Comparison of ENCODE assay signal across 17 cellular contexts in the genomic region with DNA sequence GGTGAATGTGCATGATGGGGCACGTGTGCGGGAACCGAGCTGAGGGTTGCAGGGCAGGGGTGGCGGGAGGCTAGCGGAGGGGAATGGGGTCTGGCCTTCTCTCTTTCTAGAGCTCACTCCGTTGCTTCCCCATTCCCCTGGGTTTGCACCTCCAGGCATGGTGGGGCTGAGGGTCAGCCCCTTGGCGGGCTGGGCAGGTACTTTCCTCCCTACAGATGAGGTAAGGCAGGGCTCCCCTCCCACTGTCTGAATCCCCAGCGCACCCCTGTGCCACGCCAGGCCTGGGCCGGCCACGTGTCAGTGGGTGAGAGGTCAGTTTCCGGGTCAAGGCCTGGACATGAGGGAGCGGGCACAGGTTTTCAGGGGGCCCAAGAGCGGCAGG. TPM values are rescaled to one million over a fixed set of nuclear protein-coding genes. Genes with fewer than 3 reads are reported as not detected.
A peak's percentile ranks its signal among the peaks of the same experiment; 100 is the strongest.
DNase-seq lines count a peak whose midpoint lies in the region; ATAC-seq, FAIRE-seq and TF ChIP-seq lines count a peak whose summit lies in the region.
"Had no signal": no experiment of that assay in that cellular context is flagged by ENCODE, and none has a peak within 500 bp of the region (broad histone marks: within the 10 kb centered on the region; RNA-seq: fewer than 3 reads in every experiment).

No MANE protein-coding gene starts in this region.

- no TSS peak for BruUV-seq in HCT116 (replicated peaks; lab: Mats Ljungman, UMichigan)

- H2BK20ac ChIP-seq in H1 (ENCODE audit: low read length), result no peak overlapping the region

- no peak overlapping the region for H2BK15ac ChIP-seq in H1 (ENCODE audit: low read length)

- H3K9me2 ChIP-seq in HCT116 (ENCODE audit: insufficient read depth), result no peaks in the 10 kb centered on the region

- H3K4me3 ChIP-seq in A549 (no peak overlapping the region), HCT116 (replicated peaks in 1 of 2; ENCODE audit: low read depth in 1 of 2, low read length in 2 of 2) (no peak overlapping the region), H1 (ENCODE audit: extremely low read depth in 1 of 4, insufficient read depth in 2 of 4, low read depth in 3 of 4, low read length in 4 of 4) (no peak overlapping the region), osteoblast (ENCODE audit: insufficient read depth, low read length) (no peak overlapping the region)
- H3K4me3 ChIP-seq: cardiac muscle cell, MG63, transverse colon had no signal

- no peak for TF ChIP-seq EP300 in A549 (IDR thresholded peaks at IDR 0.05)
- no peak for TF ChIP-seq EP300 in H1 (IDR thresholded peaks at IDR 0.05; ENCODE audit: borderline replicate concordance in 1 of 2, low read depth in 2 of 2, low read length in 2 of 2)

- H2BK12ac ChIP-seq in H1 (ENCODE audit: low read depth, low read length), result no peak overlapping the region

- H4K5ac ChIP-seq in H1 (ENCODE audit: insufficient read length, low read depth, low read length), result no peak overlapping the region

- no peak for TF ChIP-seq CTCF in A549 (IDR thresholded peaks at IDR 0.05)
- TF ChIP-seq CTCF in HCT116 (IDR thresholded peaks at IDR 0.05 in 2 of 3, conservative IDR thresholded peaks at IDR 0.05 in 1 of 3; ENCODE audit: borderline replicate concordance in 1 of 3, insufficient read depth in 1 of 3, low read depth in 2 of 3, low read length in 2 of 3), result no peak
- no peak for TF ChIP-seq CTCF in H1 (IDR thresholded peaks at IDR 0.05; ENCODE audit: control extremely low read depth in 1 of 3, insufficient read depth in 1 of 3, low read depth in 1 of 3, low read length in 3 of 3)
- no peak for TF ChIP-seq CTCF in osteoblast (IDR thresholded peaks at IDR 0.05; ENCODE audit: extremely low read depth, low read depth, low read length)

- 0 out of 2 replicates have a peak overlapping the region, but pooled peaks have one; percentile 7 for H4K8ac ChIP-seq in H1 (ENCODE audit: extremely low read depth, insufficient read depth, low read length)

- 0 out of 2 replicates have a peak overlapping the region, but pooled peaks have one; percentile 17 for H2BK5ac ChIP-seq in H1 (ENCODE audit: low read depth, low read length)

- H3K27me3 ChIP-seq in HCT116 (ENCODE audit: insufficient read depth, low read length), result no peaks in the 10 kb centered on the region
- H3K27me3 ChIP-seq in H1 (replicated peaks in 1 of 4; ENCODE audit: control insufficient read depth in 3 of 4, extremely low read depth in 1 of 4, insufficient read depth in 3 of 4, low read length in 3 of 4), result no peaks in the 10 kb centered on the region
- H3K27me3 ChIP-seq in osteoblast (ENCODE audit: insufficient read depth, low read length), result no peaks in the 10 kb centered on the region
- H3K27me3 ChIP-seq: cardiac muscle cell, MG63, transverse colon had no signal

- H3K79me2 ChIP-seq in HCT116 (ENCODE audit: insufficient read depth, low read length) (no peaks in the 10 kb centered on the region), H1 (ENCODE audit: control insufficient read depth in 1 of 2, insufficient read depth in 2 of 2, low read length in 2 of 2) (no peaks in the 10 kb centered on the region), osteoblast (ENCODE audit: insufficient read depth, low read length) (no peaks in the 10 kb centered on the region)

- H3K4ac ChIP-seq in H1 (replicated peaks; ENCODE audit: insufficient read length, low read depth, low read length), result no peak overlapping the region

- H3K23ac ChIP-seq in H1 (ENCODE audit: insufficient read length), result no peak overlapping the region

- H4K20me1 ChIP-seq in HCT116 (ENCODE audit: insufficient read depth), result no peaks in the 10 kb centered on the region
- H4K20me1 ChIP-seq in H1 (replicated peaks in 1 of 2; ENCODE audit: control insufficient read depth in 1 of 2, insufficient read depth in 2 of 2, low read length in 2 of 2), result no peaks in the 10 kb centered on the region
- no peaks in the 10 kb centered on the region for H4K20me1 ChIP-seq in osteoblast (ENCODE audit: insufficient read depth, low read length)

- H3K56ac ChIP-seq in H1 (replicated peaks; ENCODE audit: insufficient read length, low read depth, low read length), result no peak overlapping the region

- DNase-seq in A549 (ENCODE audit: low read depth in 1 of 2, low spot score in 1 of 2), result no peak
- DNase-seq in HCT116 (ENCODE audit: low read depth, low spot score), result no peak
- DNase-seq in H1 (ENCODE audit: low read depth in 1 of 2, low spot score in 2 of 2), result no peak
- no peak for DNase-seq in osteoblast (ENCODE audit: insufficient read length, low spot score, missing footprints)
- DNase-seq in nucleus accumbens (lab: John Stamatoyannopoulos, UW), result no peak
- DNase-seq in activated naive CD4-positive, alpha-beta T cell (lab: John Stamatoyannopoulos, UW), result no peak
- no peak for DNase-seq in NCI-H146 treated with DMSO at 0.1 percent for 48 hours (lab: John Stamatoyannopoulos, UW; ENCODE audit: unreplicated experiment)
- DNase-seq: GOT3, NCI-H1694 treated with DMSO at 0.1 percent for 48 hours had no signal

- WGBS in A549 (ENCODE audit: missing lambda C conversion rate), result 43% methylated on average over 7 of the region's 14 CpGs
- WGBS in H1 (ENCODE audit: extremely low coverage in 1 of 2, insufficient coverage in 1 of 2, insufficient read length in 1 of 2, insufficient replicate concordance in 2 of 2, low coverage in 1 of 2, low lambda C conversion rate in 2 of 2, missing lambda C conversion rate in 1 of 2), 2 experiments, result 94% methylated on average over 12 of the region's 14 CpGs; no CpG with 5 or more reads in 1 of the 2 experiments

- no peak overlapping the region for H2AFZ ChIP-seq in HCT116 (ENCODE audit: low read depth, low read length, poor library complexity, severe bottlenecking)
- peak overlapping the region; percentile 23; the same call in 1 of the 2 replicates for H2AFZ ChIP-seq in H1 (ENCODE audit: low read length)
- H2AFZ ChIP-seq in osteoblast (ENCODE audit: low read length), result peak overlapping the region; percentile 73

- H2BK120ac ChIP-seq in H1 (replicated peaks; ENCODE audit: low read depth, low read length), result no peak overlapping the region

- TF ChIP-seq POLR2A in A549 (IDR thresholded peaks at IDR 0.05; ENCODE audit: low read length) (no peak), HCT116 (IDR thresholded peaks at IDR 0.05; ENCODE audit: borderline replicate concordance, extremely low read depth, insufficient read depth, insufficient read length) (no peak), H1 (IDR thresholded peaks at IDR 0.05; ENCODE audit: control extremely low read depth in 1 of 2, low read depth in 2 of 2, low read length in 2 of 2) (no peak)

- TF ChIP-seq RAD21 in A549 (conservative IDR thresholded peaks at IDR 0.05 in 1 of 2, IDR thresholded peaks at IDR 0.05 in 1 of 2) (no peak), HCT116 (IDR thresholded peaks at IDR 0.05; ENCODE audit: low read depth) (no peak), H1 (IDR thresholded peaks at IDR 0.05 in 1 of 2, conservative IDR thresholded peaks at IDR 0.05 in 1 of 2; ENCODE audit: low read depth in 2 of 2, low read length in 2 of 2) (no peak)

- H3K9ac ChIP-seq in HCT116 (ENCODE audit: low read length), result 0 out of 2 replicates have a peak overlapping the region, but pooled peaks have one; percentile 40
- no peak overlapping the region for H3K9ac ChIP-seq in H1 (replicated peaks in 1 of 4; ENCODE audit: extremely low read depth in 1 of 4, low read depth in 3 of 4, low read length in 3 of 4)

- peaks cover 28% of the 10 kb centered on the region for H3K4me1 ChIP-seq in A549
- peaks cover 35 to 36% of the 10 kb centered on the region in 2 experiments for H3K4me1 ChIP-seq in HCT116 (ENCODE audit: control insufficient read depth in 1 of 2, insufficient read depth in 2 of 2, low read length in 2 of 2)
- H3K4me1 ChIP-seq in H1 (replicated peaks in 1 of 4; ENCODE audit: control insufficient read depth in 3 of 4, insufficient read depth in 4 of 4, low read length in 3 of 4), result peaks cover 0 to 7% (median 0%) of the 10 kb centered on the region in 4 experiments; a peak in 4 of 7 replicates
- peaks cover 12% of the 10 kb centered on the region for H3K4me1 ChIP-seq in osteoblast (ENCODE audit: insufficient read depth, low read length)

- CTCF ChIA-PET in A549 (lab: Yijun Ruan, JAX), result interaction anchor here (0.7 to 6.3 kb wide), 32 partner anchors 11 to 340 kb away, joined by 3 to 61 read pairs (median 5); a partner anchor contains a TSS
- CTCF ChIA-PET in HCT116 (lab: Charles Lee), result interaction anchor here (0.5 to 4.6 kb wide), 14 partner anchors 8 to 332 kb away, joined by 3 to 95 read pairs (median 6); a partner anchor contains a TSS
- CTCF ChIA-PET in H1 (lab: Charles Lee; ENCODE audit: partially characterized antibody), result interaction anchor here (0.7 to 7.2 kb wide), 37 partner anchors 9 to 333 kb away, joined by 3 to 96 read pairs (median 6); a partner anchor contains a TSS

- H2AK5ac ChIP-seq in H1 (ENCODE audit: low read depth, low read length), result no peak overlapping the region

- POLR2A ChIA-PET in A549 (lab: Yijun Ruan, JAX), result interaction anchor here (1.5 kb wide), 1 partner anchor 57 kb away, joined by 6 read pairs; no protein-coding TSS in a partner anchor
- POLR2A ChIA-PET in HCT116 (lab: Charles Lee), result interaction anchor here (0.8 to 1.7 kb wide), 3 partner anchors 12 to 57 kb away, joined by 4 to 5 read pairs (median 4); no protein-coding TSS in a partner anchor
- POLR2A ChIA-PET in H1 (lab: Charles Lee; ENCODE audit: partially characterized antibody), result no interaction called here

- peak in 1 of 2 experiments; percentile 12; a peak in 3 of 6 replicates for ATAC-seq in A549
- ATAC-seq in HCT116, result peak; percentile 2; the same call in 1 of the 2 replicates
- ATAC-seq in HG02623 (IDR thresholded peaks at IDR 0.05; ENCODE audit: unreplicated experiment), result no peak

- H3K4me2 ChIP-seq in A549 (peak overlapping the region; percentile 38), HCT116 (ENCODE audit: low read length) (peak overlapping the region; percentile 65), H1 (ENCODE audit: insufficient read depth in 1 of 2, low read depth in 2 of 2, low read length in 2 of 2) (no peak overlapping the region), osteoblast (ENCODE audit: insufficient read depth, low read length) (no peak overlapping the region)

- RAD21 ChIA-PET in HCT116 (lab: Charles Lee; ENCODE audit: low non-redundant PET in 1 of 2, low total read pairs in 2 of 2, uncharacterized antibody in 2 of 2, unreplicated experiment in 2 of 2), result interaction anchor here (0.6 to 2.6 kb wide), 7 partner anchors 16 to 57 kb away, joined by 3 to 42 read pairs (median 7); a partner anchor contains a TSS

- peak overlapping the region; percentile 15; the same call in 1 of the 2 replicates for H3K18ac ChIP-seq in H1 (ENCODE audit: extremely low read depth, low read length)

- H3K9me3 ChIP-seq in A549 (peaks cover 6% of the 10 kb centered on the region), HCT116 (ENCODE audit: control insufficient read depth in 1 of 2, insufficient read depth in 1 of 2, low read depth in 1 of 2, low read length in 2 of 2) (no peaks in the 10 kb centered on the region), H1 (ENCODE audit: insufficient read depth in 2 of 2, low read depth in 1 of 2, low read length in 1 of 2) (no peaks in the 10 kb centered on the region), osteoblast (ENCODE audit: low read depth, low read length) (no peaks in the 10 kb centered on the region)
- H3K9me3 ChIP-seq: MG63, transverse colon had no signal

- H3K14ac ChIP-seq in H1 (ENCODE audit: insufficient read length), result no peak overlapping the region

- H3K79me1 ChIP-seq in H1 (ENCODE audit: low read depth, low read length), result no peaks in the 10 kb centered on the region

- intact Hi-C loops in HCT116 (cut with micrococcal nuclease), result loop anchor here (1.0 kb wide), 1 partner anchor 57 kb away; no protein-coding TSS in a partner anchor

- FAIRE-seq in A549 (lab: Jason Lieb, UNC) (no peak), H1 (lab: Jason Lieb, UNC) (no peak)
- FAIRE-seq: RCC 7860 had no signal

- H4K91ac ChIP-seq in H1 (replicated peaks; ENCODE audit: insufficient read length, low read length), result no peak overlapping the region

- H3K36me3 ChIP-seq in HCT116 (ENCODE audit: control insufficient read depth in 1 of 2, insufficient read depth in 2 of 2, low read length in 2 of 2) (no peaks in the 10 kb centered on the region), H1 (ENCODE audit: control insufficient read depth in 2 of 4, insufficient read depth in 4 of 4, low read length in 3 of 4) (no peaks in the 10 kb centered on the region), osteoblast (ENCODE audit: insufficient read depth, low read length) (no peaks in the 10 kb centered on the region)
- H3K36me3 ChIP-seq: cardiac muscle cell, MG63, transverse colon had no signal

- no peaks in the 10 kb centered on the region for H3K23me2 ChIP-seq in H1 (ENCODE audit: low read depth, low read length)

- peak overlapping the region; percentile 93 to 96 for H3K27ac ChIP-seq in A549
- H3K27ac ChIP-seq in HCT116 (ENCODE audit: low read depth, low read length), result peak overlapping the region; percentile 74
- H3K27ac ChIP-seq in H1 (ENCODE audit: low read depth, low read length), result no peak overlapping the region
- peak overlapping the region; percentile 51 for H3K27ac ChIP-seq in osteoblast (ENCODE audit: low read depth, low read length)
- H3K27ac ChIP-seq: cardiac muscle cell, transverse colon had no signal

RNA-seq across cellular contexts. Expression of a gene that starts 8.9 kb away (rescaled TPM):
- polyA plus RNA-seq in A549 (2011; rRNA removed) (12.4 and 12.7 TPM in 2 replicates), A549 (2017; fragmentation: RNase III; extraction: RNeasy Plus Mini Kit Qiagen cat#74134 plus additional on column Dnase treatment) (51.4 to 60.9 TPM (median 51.9 TPM) in 3 replicates), H1 (2011; rRNA removed) (4.8 and 5.5 TPM in 2 replicates)
- polyA plus RNA-seq in A549 (2012; cell fraction: cytosol; rRNA removed), result 12.0 and 14.3 TPM in 2 replicates
- polyA plus RNA-seq in A549 (2012; cell fraction: nucleus; rRNA removed), result 49.1 and 70.7 TPM in 2 replicates
- polyA minus RNA-seq in A549 (2011; rRNA and poly(A)+ RNA removed), result 9.4 and 12.1 TPM in 2 replicates
- total RNA-seq in HCT116 (2021; ENCODE audit: unreplicated experiment) (6.6 TPM), osteoblast (0.72 and 2.4 TPM in 2 replicates)
- 9.6 and 10.3 TPM in 2 replicates for polyA plus RNA-seq in HCT116 (2012)
- 1.5 and 2.0 TPM in 2 replicates for total RNA-seq in H1 (2021; fragmentation: NEBNext Ultra II Directional; extraction: Animal tissue kit (Norgen Biotek cat#: 25700))
- polyA plus RNA-seq in H1 (2011; cell fraction: cytosol; rRNA removed), result 1.8 TPM
- polyA plus RNA-seq in H1 (2011; cell fraction: nucleus; rRNA removed), result 7.8 TPM
- polyA plus RNA-seq in H1 (2012, experiment 1 of 2), result 1.5 to 3.7 TPM (median 2.7 TPM) in 4 replicates
- polyA plus RNA-seq in H1 (2012, experiment 2 of 2), result 1.7 TPM
- polyA plus RNA-seq in H1 (2013, experiment 1 of 2), result 4.0 TPM
- polyA plus RNA-seq in H1 (2013, experiment 2 of 2), result 3.1 TPM
- 1.9 and 2.0 TPM in 2 replicates for polyA minus RNA-seq in H1 (2011; rRNA and poly(A)+ RNA removed)
- polyA minus RNA-seq in H1 (2011; cell fraction: cytosol; rRNA and poly(A)+ RNA removed), result 1.4 TPM
- polyA minus RNA-seq in H1 (2011; cell fraction: nucleus; rRNA and poly(A)+ RNA removed), result 2.1 TPM
- polyA plus RNA-seq: CD8-positive, alpha-beta memory T cell had no signal

RNA-seq across cellular contexts. Expression of a gene that starts 54.7 kb away (rescaled TPM):
- polyA plus RNA-seq in A549 (2011; rRNA removed) (2.3 and 3.1 TPM in 2 replicates), A549 (2017; fragmentation: RNase III; extraction: RNeasy Plus Mini Kit Qiagen cat#74134 plus additional on column Dnase treatment) (2.2 to 3.3 TPM (median 2.5 TPM) in 3 replicates), H1 (2011; rRNA removed) (0.05 and 0.24 TPM in 2 replicates)
- polyA plus RNA-seq in A549 (2012; cell fraction: cytosol; rRNA removed), result 0.90 and 1.2 TPM in 2 replicates
- polyA plus RNA-seq in A549 (2012; cell fraction: nucleus; rRNA removed), result 8.8 and 9.9 TPM in 2 replicates
- polyA minus RNA-seq in A549 (2011; rRNA and poly(A)+ RNA removed), result 1.9 and 4.9 TPM in 2 replicates
- total RNA-seq in HCT116 (2021; ENCODE audit: unreplicated experiment) (0.57 TPM), osteoblast (7.2 and 16.2 TPM in 2 replicates)
- 0.14 and 0.42 TPM in 2 replicates for polyA plus RNA-seq in HCT116 (2012)
- not detected in 2 replicates for total RNA-seq in H1 (2021; fragmentation: NEBNext Ultra II Directional; extraction: Animal tissue kit (Norgen Biotek cat#: 25700))
- not detected for polyA plus RNA-seq in H1 (2011; cell fraction: cytosol; rRNA removed)
- 0.16 TPM for polyA plus RNA-seq in H1 (2011; cell fraction: nucleus; rRNA removed)
- polyA plus RNA-seq in H1 (2012, experiment 1 of 2), result not detected in 4 replicates
- polyA plus RNA-seq in H1 (2012, experiment 2 of 2), result not detected
- polyA plus RNA-seq in H1 (2013, experiment 1 of 2), result not detected
- polyA plus RNA-seq in H1 (2013, experiment 2 of 2), result not detected
- polyA minus RNA-seq in H1 (2011; rRNA and poly(A)+ RNA removed), result not detected in 2 replicates
- not detected for polyA minus RNA-seq in H1 (2011; cell fraction: cytosol; rRNA and poly(A)+ RNA removed)
- polyA minus RNA-seq in H1 (2011; cell fraction: nucleus; rRNA and poly(A)+ RNA removed), result 0.10 TPM
- total RNA-seq: activated CD8-positive, alpha-beta memory T cell treated with anti-CD3 and anti-CD28 coated beads for 36 hours; activated T-helper 1 cell treated with anti-CD3 and anti-CD28 coated beads, Interleukin-12 subunit alpha, Interleukin-12 subunit beta, Interleukin-2, Interleukin-4 antibody, amounts not matched to agents 30 ng/mL and 10 ng/mL and 1 ng/mL, durations not matched to agents 14 hours and 24 hours and 36 hours; CD8-positive, alpha-beta memory T cell had no signal
- polyA plus RNA-seq: CD8-positive, alpha-beta memory T cell had no signal

Comparison
In these comparisons a context has a peak if more than half of its experiments do, and no peak if none do; other contexts are left out.
1. H3K4me2 ChIP-seq: peak in A549 (single experiment) and HCT116 (single experiment); none in H1 (0 of 2) and osteoblast (single experiment).